In the genomic region with DNA sequence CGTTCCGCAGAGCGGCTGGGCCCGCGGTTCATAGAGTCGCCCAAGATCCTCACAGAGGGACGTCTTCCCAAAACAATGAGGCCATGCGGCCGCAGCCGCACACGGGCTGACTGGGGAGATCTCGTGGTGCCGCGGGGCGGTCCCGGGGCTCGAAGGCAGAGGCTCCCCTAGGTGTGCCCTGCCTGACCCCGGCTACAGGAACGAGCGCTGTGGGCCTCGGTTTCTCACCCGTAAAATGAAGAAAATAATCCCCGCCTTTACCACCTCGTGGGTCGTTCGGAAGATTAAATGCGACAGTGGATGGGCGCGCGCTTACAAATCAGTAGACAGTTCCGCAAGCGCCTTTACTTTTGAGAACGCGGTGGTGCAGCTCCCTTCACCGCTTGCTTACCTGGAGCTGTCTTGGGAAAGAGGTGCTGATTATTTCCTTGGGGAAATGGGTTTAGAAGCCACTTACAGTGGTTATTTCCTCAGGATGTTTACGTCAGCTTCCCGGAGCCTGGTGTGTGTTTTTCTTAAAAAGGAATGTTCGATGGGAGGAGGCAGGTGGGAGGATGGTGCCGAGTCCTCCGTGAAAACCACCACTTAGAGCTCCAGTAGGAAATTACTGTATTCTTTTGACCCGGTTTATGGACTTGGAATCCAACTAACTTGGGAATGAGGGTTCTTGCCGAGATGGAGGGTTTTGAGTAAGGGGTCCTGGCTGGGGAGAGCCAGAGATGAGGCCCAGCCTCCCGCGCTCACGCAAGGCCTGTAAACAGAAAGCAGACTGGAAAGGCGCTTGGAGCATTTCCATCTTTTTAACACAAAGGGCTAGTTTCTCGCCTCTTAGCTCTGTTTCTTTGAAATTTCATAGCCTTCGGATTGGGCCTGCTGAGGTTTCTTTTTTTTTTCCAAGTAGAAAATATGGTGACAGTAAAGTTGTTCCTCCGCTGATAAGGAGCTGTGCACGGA, we compare ENCODE assay signal across 8 cellular contexts.
A peak's percentile ranks its signal among the peaks of the same experiment; 100 is the strongest.
DNase-seq lines count a peak whose midpoint lies in the region; ATAC-seq and TF ChIP-seq lines count a peak whose summit lies in the region.

No MANE protein-coding gene starts in this region.

- H3K27ac ChIP-seq in SK-N-MC = no peak overlapping the region

- ATAC-seq in GM19455 (IDR thresholded peaks at IDR 0.05; ENCODE audit: unreplicated experiment) (peak; percentile 0), GM18498 (IDR thresholded peaks at IDR 0.05; ENCODE audit: unreplicated experiment) (no peak)

- H2AFZ ChIP-seq in neuron (ENCODE audit: low read depth, low read length) = peak overlapping the region; percentile 72

- POLR2A ChIA-PET in AG04449 (lab: Yijun Ruan, JAX) = interaction anchor here (0.6 to 1.2 kb wide), 2 partner anchors 81 to 963 kb away, joined by 3 to 5 read pairs; no protein-coding TSS in a partner anchor

- no peak for DNase-seq in AG04449 (ENCODE audit: low read depth, low spot score)
- DNase-seq in SK-N-MC (ENCODE audit: low read depth, low spot score) = no peak
- peak; percentile 14 for DNase-seq in fibroblast of mammary gland (ENCODE audit: low read depth)
- DNase-seq in NCI-H1436 treated with DMSO at 0.1 percent for 48 hours (lab: John Stamatoyannopoulos, UW) = no peak
- no peak for DNase-seq in KG1 (lab: John Stamatoyannopoulos, UW)

- TF ChIP-seq CTCF in AG04449 (IDR thresholded peaks at IDR 0.05; ENCODE audit: insufficient read depth, low read length, missing control alignments) = no peak
- no peak for TF ChIP-seq CTCF in fibroblast of mammary gland (conservative IDR thresholded peaks at IDR 0.05; ENCODE audit: control insufficient read depth, insufficient read depth, low read depth, low read length)

- H3K27me3 ChIP-seq in neuron (ENCODE audit: insufficient read depth, low read length) = no peaks in the 10 kb centered on the region

- H3K4me3 ChIP-seq in AG04449 (ENCODE audit: low read depth, low read length) = peak overlapping the region; percentile 62
- H3K4me3 ChIP-seq in SK-N-MC = peak overlapping the region; percentile 84
- H3K4me3 ChIP-seq in fibroblast of mammary gland (ENCODE audit: control insufficient read depth, low read depth, low read length) = peak overlapping the region; percentile 47
- H3K4me3 ChIP-seq in neuron (ENCODE audit: low read length) = peak overlapping the region; percentile 42

- no peaks in the 10 kb centered on the region for H3K9me3 ChIP-seq in SK-N-MC (ENCODE audit: low read depth, low read length)
- H3K9me3 ChIP-seq in neuron (ENCODE audit: low read length) = peaks cover 6% of the 10 kb centered on the region

- peaks cover 15% of the 10 kb centered on the region for H3K4me1 ChIP-seq in neuron (ENCODE audit: insufficient read depth, low read length)

- H3K36me3 ChIP-seq in SK-N-MC (ENCODE audit: insufficient read depth, low read length) (no peaks in the 10 kb centered on the region; the same call in 1 of the 2 replicates), neuron (ENCODE audit: insufficient read depth, low read length) (peaks cover 13% of the 10 kb centered on the region)

- peak overlapping the region; percentile 42 for H3K9ac ChIP-seq in SK-N-MC (ENCODE audit: insufficient read length)

- CTCF ChIA-PET in AG04449 (lab: Yijun Ruan, JAX) = interaction anchor here (0.8 to 3.8 kb wide), 11 partner anchors 10 to 637 kb away, joined by 3 to 12 read pairs (median 6); no protein-coding TSS in a partner anchor
